ENCODE assay signal across 8 cellular contexts in genomic region chr7:141737836-141738591, GRCh38. TPM values are rescaled to one million over a fixed set of nuclear protein-coding genes. Genes with fewer than 3 reads are reported as not detected.
A peak's percentile ranks its signal among the peaks of the same experiment; 100 is the strongest.
DNase-seq lines count a peak whose midpoint lies in the region; ATAC-seq and TF ChIP-seq lines count a peak whose summit lies in the region.

SSBP1 (plus strand) TSS chr7:141738358; CDS start chr7:141739167, 809 bp downstream.

- intact Hi-C loops in right cardiac atrium (cut with DNase I) (no loop called here), aorta (cut with DNase I) (loop anchor here (2.0 to 10.0 kb wide), 6 partner anchors 35 to 723 kb away; partner anchors contain the start of genes AGK (in 2 of the 2), DENND11 (in 2 of the 2) and MRPS33 (in 1 of the 2))

- H3K9me3 ChIP-seq in right cardiac atrium (ENCODE audit: control insufficient read depth, low read length) (no peaks in the 10 kb centered on the region), aorta (ENCODE audit: control insufficient read depth, low read length) (no peaks in the 10 kb centered on the region)

- TF ChIP-seq CTCF in GM13977 (IDR thresholded peaks at IDR 0.05; ENCODE audit: extremely low read depth, insufficient read depth, missing control alignments) = peak; percentile 79

- H3K4me3 ChIP-seq in right cardiac atrium (ENCODE audit: low read length) (peak within 1 kb of the TSS; percentile 73), aorta (ENCODE audit: low read length in 2 of 2) (peak within 1 kb of the TSS; percentile 51 to 74)

- H3K27ac ChIP-seq in right cardiac atrium (ENCODE audit: low read length) (peak within 1 kb of the TSS; percentile 93), aorta (ENCODE audit: low read depth in 1 of 2, low read length in 2 of 2) (peak within 1 kb of the TSS; percentile 19 to 43)

- in situ Hi-C loops in GM13977 (cut with MboI; ENCODE audit: low pct_unique_long_range_greater_than_20kb, low sequenced_read_pairs, unreplicated experiment) = no loop called here

- H3K4me1 ChIP-seq in right cardiac atrium (ENCODE audit: control insufficient read depth, insufficient read depth, low read length) (no peaks in the 10 kb centered on the region), aorta (ENCODE audit: control insufficient read depth in 1 of 2, insufficient read depth in 2 of 2, low read length in 2 of 2) (peaks cover 0 to 2% of the 10 kb centered on the region in 2 donors)

- ATAC-seq in HG02885 (IDR thresholded peaks at IDR 0.05; ENCODE audit: poor library complexity, unreplicated experiment) (peak; percentile 87), right cardiac atrium (peak; percentile 98), aorta (ENCODE audit: low FRiP score) (peak; percentile 97)

- H3K27me3 ChIP-seq in right cardiac atrium (ENCODE audit: control insufficient read depth, insufficient read depth) = no peaks in the 10 kb centered on the region
- no peaks in the 10 kb centered on the region for H3K27me3 ChIP-seq in aorta (ENCODE audit: control insufficient read depth in 1 of 2, insufficient read depth in 2 of 2, low read length in 1 of 2)

- DNase-seq in GM13977 (ENCODE audit: low spot score) (peak; percentile 83), NCI-H1694 treated with DMSO at 0.1 percent for 48 hours (lab: John Stamatoyannopoulos, UW) (peak; percentile 96), T-helper 2 cell (peak; percentile 65 to 99 (median 88)), anterior cingulate cortex (lab: John Stamatoyannopoulos, UW) (peak; percentile 40 to 95 (median 88)), right cardiac atrium (peak; percentile 89 to 94 (median 94)), putamen (ENCODE audit: low spot score) (peak; percentile 95), aorta (peak; percentile 93 to 94)

- H3K36me3 ChIP-seq in aorta (ENCODE audit: control insufficient read depth in 1 of 2, insufficient read depth in 2 of 2, low read length in 1 of 2) = peaks cover 0 to 4% of the 10 kb centered on the region in 2 donors

- 3% methylated on average over 46 of the region's 46 CpGs for WGBS in right cardiac atrium
- 1% methylated on average over 46 of the region's 46 CpGs for WGBS in aorta, 2 donors

RNA-seq across cellular contexts. Expression of gene SSBP1, which starts in this region (rescaled TPM):
- total RNA-seq in right cardiac atrium (10 to 100 TPM; 91.0 to 100.0 (median 96.5) TPM), aorta (10 to 100 TPM; 72.1 to 77.0 TPM)
- polyA plus RNA-seq in right cardiac atrium (231 TPM), aorta (100 to 1,000 TPM; 157 to 162 TPM)

Comparison
In these comparisons a context has a peak if more than half of its experiments do, and no peak if none do; other contexts are left out.
1. Peak in every context shown above with its lines: DNase-seq, ATAC-seq, H3K4me3 ChIP-seq and H3K27ac ChIP-seq.
2. intact Hi-C loops: an anchor here in aorta (2.0 to 10.0 kb wide); none called in right cardiac atrium.